Comparison of ENCODE assay signal across 18 cellular contexts in the genomic region with DNA sequence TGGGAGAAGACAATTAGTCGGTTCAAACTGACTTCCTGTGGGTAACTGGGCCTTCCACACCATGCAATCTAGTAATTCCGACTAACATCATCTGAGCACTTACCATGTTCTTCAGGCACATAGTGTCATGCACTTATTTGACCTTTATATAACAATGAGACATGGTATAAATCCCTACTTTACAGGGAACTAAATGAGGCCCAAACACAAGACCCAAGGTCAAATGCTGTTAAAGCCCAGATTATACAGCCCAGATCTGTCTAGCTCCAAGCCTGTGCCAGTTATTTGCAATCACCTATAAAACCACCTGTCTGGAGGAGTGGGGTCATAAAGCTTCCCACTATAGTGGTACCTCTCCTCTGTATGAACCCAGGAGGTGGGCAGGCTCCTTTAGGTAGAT. TPM values are rescaled to one million over a fixed set of nuclear protein-coding genes. Genes with fewer than 3 reads are reported as not detected.
A peak's percentile ranks its signal among the peaks of the same experiment; 100 is the strongest.
DNase-seq lines count a peak whose midpoint lies in the region; ATAC-seq and TF ChIP-seq lines count a peak whose summit lies in the region.
"Had no signal": no experiment of that assay in that cellular context is flagged by ENCODE, and none has a peak within 500 bp of the region (broad histone marks: within the 10 kb centered on the region; RNA-seq: fewer than 3 reads in every experiment).

No MANE protein-coding gene starts in this region.

- TF ChIP-seq CTCF in A673 (conservative IDR thresholded peaks at IDR 0.05; ENCODE audit: low read depth, low read length) = no peak
- no peak for TF ChIP-seq CTCF in progenitor cell of endocrine pancreas (IDR thresholded peaks at IDR 0.05; ENCODE audit: unreplicated experiment)

- DNase-seq in A673 (ENCODE audit: low spot score) = no peak
- no peak for DNase-seq in CD4-positive, CD25-positive, alpha-beta regulatory T cell
- DNase-seq in T-cell = no peak
- no peak for DNase-seq in memory B cell (ENCODE audit: low spot score in 2 of 2)
- no peak for DNase-seq in progenitor cell of endocrine pancreas (ENCODE audit: low spot score, unreplicated experiment)
- no peak for DNase-seq in G401 (ENCODE audit: low spot score)
- DNase-seq in GOT3 (lab: John Stamatoyannopoulos, UW) = no peak
- DNase-seq: MM.1S, NCI-H1105 treated with DMSO at 0.1 percent for 48 hours, NCI-H187 treated with DMSO at 0.1 percent for 48 hours, NCI-H446, NCI-H748 treated with DMSO at 0.1 percent for 48 hours, PC-3 had no signal

- H3K27ac Mint-ChIP-seq in CD4-positive, CD25-positive, alpha-beta regulatory T cell = peak overlapping the region in 1 of 3 donors; percentile 90
- H3K27ac Mint-ChIP-seq in T-cell (peak overlapping the region; percentile 34 to 59), memory B cell (peak overlapping the region; percentile 43), progenitor cell of endocrine pancreas (no peak overlapping the region)

- peaks cover 67 to 99% (median 91%) of the 10 kb centered on the region in 4 donors for H3K4me1 Mint-ChIP-seq in CD4-positive, CD25-positive, alpha-beta regulatory T cell
- H3K4me1 Mint-ChIP-seq in T-cell (peaks cover 98 to 100% (median 100%) of the 10 kb centered on the region in 3 donors), memory B cell (peaks cover 79% of the 10 kb centered on the region), progenitor cell of endocrine pancreas (ENCODE audit: low read depth) (peaks cover 17% of the 10 kb centered on the region)

- no peaks in the 10 kb centered on the region for H3K9me3 Mint-ChIP-seq in CD4-positive, CD25-positive, alpha-beta regulatory T cell
- H3K9me3 Mint-ChIP-seq in T-cell (peaks cover 0 to 7% (median 0%) of the 10 kb centered on the region in 3 donors), memory B cell (no peaks in the 10 kb centered on the region), progenitor cell of endocrine pancreas (ENCODE audit: low read depth) (peaks cover 7% of the 10 kb centered on the region)

- peak overlapping the region in 3 of 4 donors; percentile 11 to 67 (median 48) for H3K4me3 Mint-ChIP-seq in CD4-positive, CD25-positive, alpha-beta regulatory T cell
- H3K4me3 Mint-ChIP-seq in T-cell = peak overlapping the region in 1 of 3 donors; percentile 70
- no peak overlapping the region for H3K4me3 Mint-ChIP-seq in memory B cell
- no peak overlapping the region for H3K4me3 Mint-ChIP-seq in progenitor cell of endocrine pancreas (ENCODE audit: low read depth)

- in situ Hi-C loops in G401 (cut with HindIII; ENCODE audit: low sequenced_read_pairs) = no loop called here

- peaks cover 5% of the 10 kb centered on the region for H3K36me3 ChIP-seq in A673 (ENCODE audit: insufficient read depth, low read length, poor library complexity, severe bottlenecking)
- peaks cover 5% of the 10 kb centered on the region for H3K36me3 ChIP-seq in CD4-positive, CD25-positive, alpha-beta regulatory T cell (ENCODE audit: control insufficient read depth, insufficient read depth, low read length)

- POLR2A ChIA-PET in A673 (lab: Charles Lee; ENCODE audit: low non-redundant PET) (no interaction called here), T-cell (lab: Charles Lee) (interaction anchor here in 1 of 2 donors (0.6 to 0.7 kb wide), 2 partner anchors 76 to 261 kb away, joined by 3 read pairs; no protein-coding TSS in a partner anchor)

- peaks cover 22% of the 10 kb centered on the region for H3K36me3 Mint-ChIP-seq in CD4-positive, CD25-positive, alpha-beta regulatory T cell
- H3K36me3 Mint-ChIP-seq in T-cell = peaks cover 22% of the 10 kb centered on the region
- peaks cover 16% of the 10 kb centered on the region for H3K36me3 Mint-ChIP-seq in memory B cell
- H3K36me3 Mint-ChIP-seq in progenitor cell of endocrine pancreas (ENCODE audit: insufficient read depth) = peaks cover 5% of the 10 kb centered on the region

- no peaks in the 10 kb centered on the region for H3K9me3 ChIP-seq in A673 (ENCODE audit: low read depth, low read length, poor library complexity, severe bottlenecking)
- H3K9me3 ChIP-seq in CD4-positive, CD25-positive, alpha-beta regulatory T cell (ENCODE audit: control insufficient read depth in 2 of 2, low read length in 2 of 2) = no peaks in the 10 kb centered on the region

- H3K4me3 ChIP-seq in A673 (ENCODE audit: low read depth, low read length, poor library complexity, severe bottlenecking) = no peak overlapping the region
- H3K4me3 ChIP-seq in CD4-positive, CD25-positive, alpha-beta regulatory T cell (ENCODE audit: low read depth, low read length) = peak overlapping the region; percentile 27
- H3K4me3 ChIP-seq: BLaER1 treated with 17β-estradiol and CSF1 and Interleukin-3, amounts not matched to agents 10 nM and 100 nM; GM12878 had no signal

- ATAC-seq in CD4-positive, CD25-positive, alpha-beta regulatory T cell (ENCODE audit: low read depth in 2 of 2) = no peak
- no peak for ATAC-seq in T-cell (replicated peaks in 1 of 4)
- ATAC-seq in memory B cell (ENCODE audit: low read depth) = no peak
- no peak for ATAC-seq in GM19463 (IDR thresholded peaks at IDR 0.05; ENCODE audit: unreplicated experiment)
- ATAC-seq: GM12878, PC-3, SK-N-SH treated with all-trans-retinoic acid at 6 μM for 48 hours had no signal

- H3K27me3 ChIP-seq in A673 (replicated peaks; ENCODE audit: insufficient read depth, low read depth, low read length, poor library complexity) = no peaks in the 10 kb centered on the region
- H3K27me3 ChIP-seq in CD4-positive, CD25-positive, alpha-beta regulatory T cell (ENCODE audit: control insufficient read depth, insufficient read depth, low read length) = no peaks in the 10 kb centered on the region
- H3K27me3 ChIP-seq: BLaER1 treated with 17β-estradiol and CSF1 and Interleukin-3, amounts not matched to agents 10 nM and 100 nM had no signal

- no TSS peak for BruUV-seq in A673 (replicated peaks; lab: Mats Ljungman, UMichigan)

- H3K4me1 ChIP-seq in A673 (ENCODE audit: insufficient read depth, low read length, poor library complexity, severe bottlenecking) = peaks cover 86% of the 10 kb centered on the region
- H3K4me1 ChIP-seq in CD4-positive, CD25-positive, alpha-beta regulatory T cell (ENCODE audit: control insufficient read depth, insufficient read depth, low read length, poor library complexity, severe bottlenecking) = peaks cover 81% of the 10 kb centered on the region

- no peaks in the 10 kb centered on the region for H3K27me3 Mint-ChIP-seq in CD4-positive, CD25-positive, alpha-beta regulatory T cell
- H3K27me3 Mint-ChIP-seq in T-cell (no peaks in the 10 kb centered on the region), memory B cell (no peaks in the 10 kb centered on the region), progenitor cell of endocrine pancreas (no peaks in the 10 kb centered on the region)

- intact Hi-C loops in A673 (cut with micrococcal nuclease; ENCODE audit: unreplicated experiment) = loop anchor here (5.0 kb wide), 1 partner anchor 37 kb away; no protein-coding TSS in a partner anchor

- H3K27ac ChIP-seq in A673 (ENCODE audit: low read depth, low read length, poor library complexity, severe bottlenecking) = peak overlapping the region; percentile 57
- H3K27ac ChIP-seq in CD4-positive, CD25-positive, alpha-beta regulatory T cell (ENCODE audit: insufficient read depth, low read length, poor library complexity, severe bottlenecking) = no peak overlapping the region
- H3K27ac ChIP-seq: BLaER1 treated with 17β-estradiol and CSF1 and Interleukin-3, amounts not matched to agents 10 nM and 100 nM; KMS-11 had no signal

- CTCF ChIA-PET in A673 (lab: Charles Lee) (no interaction called here), T-cell (lab: Charles Lee) (no interaction called here)

RNA-seq across cellular contexts. Expression of a gene that starts 40.8 kb away (rescaled TPM):
- total RNA-seq in A673 (2021) = 318 and 339 TPM in 2 replicates
- total RNA-seq in CD4-positive, CD25-positive, alpha-beta regulatory T cell = 333 TPM
- polyA plus RNA-seq in CD4-positive, CD25-positive, alpha-beta regulatory T cell = 100 to 1,000 TPM; 215 to 231 (median 223) TPM
- total RNA-seq in T-cell = 100 to 1,000 TPM; 272 to 323 (median 288) TPM
- 30.2 and 32.5 TPM in 2 replicates for total RNA-seq in progenitor cell of endocrine pancreas
- 30.5 and 67.8 TPM in 2 replicates for total RNA-seq in G401 (2014; rRNA removed; shearing (Covaris generic))

Comparison
In these comparisons a context has a peak if more than half of its experiments do, and no peak if none do; other contexts are left out.
1. H3K4me3 Mint-ChIP-seq: peak in CD4-positive, CD25-positive, alpha-beta regulatory T cell (3 of 4); none in memory B cell (single experiment) and progenitor cell of endocrine pancreas (single experiment).